In the genomic region with DNA sequence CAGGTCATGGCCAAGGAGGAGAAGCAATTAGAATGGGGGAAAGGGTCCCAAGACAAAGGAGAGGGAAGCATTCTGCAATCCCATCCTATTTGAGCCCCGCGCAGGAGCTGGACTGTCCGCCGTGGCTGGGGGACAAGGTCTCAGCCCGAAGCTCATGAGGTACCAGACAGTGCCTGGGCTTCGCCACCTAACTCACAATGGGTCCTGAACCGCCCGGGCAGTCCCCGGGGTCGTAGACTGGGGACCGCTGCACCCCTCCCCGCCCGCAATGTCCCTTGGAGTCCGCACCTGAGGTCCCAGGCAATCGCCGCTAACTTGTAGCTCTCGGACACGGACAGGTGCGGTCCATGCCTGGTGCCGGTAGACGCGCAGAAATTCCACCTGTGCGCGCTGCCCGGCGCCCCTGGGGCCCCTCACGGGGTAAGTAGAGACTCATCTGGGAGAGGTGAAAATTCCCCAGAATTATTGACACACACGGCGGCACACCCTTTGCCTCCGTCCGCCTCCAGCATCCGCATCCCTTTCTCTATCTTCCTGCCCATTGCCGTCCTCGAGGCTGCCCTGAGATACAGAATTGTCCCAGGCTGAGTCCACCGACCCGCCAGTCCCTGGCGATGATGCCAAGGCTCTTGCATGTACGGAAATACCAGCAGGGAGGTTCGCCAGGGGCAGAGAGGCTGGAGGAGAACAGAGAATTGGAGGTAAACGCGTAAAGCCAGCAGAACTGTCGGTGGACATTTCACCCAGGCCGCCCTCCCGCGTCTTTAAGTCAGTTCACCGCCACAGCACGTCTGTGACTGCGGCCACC, we compare ENCODE assay signal across 9 cellular contexts. TPM values are rescaled to one million over a fixed set of nuclear protein-coding genes. Genes with fewer than 3 reads are reported as not detected.
DNase-seq lines count a peak whose midpoint lies in the region; TF ChIP-seq lines count a peak whose summit lies in the region.
"Had no signal": no experiment of that assay in that cellular context is flagged by ENCODE, and none has a peak within 500 bp of the region (broad histone marks: within the 10 kb centered on the region; RNA-seq: fewer than 3 reads in every experiment).

No MANE protein-coding gene starts in this region.

- TF ChIP-seq POLR2A in thyroid gland (IDR thresholded peaks at IDR 0.05) = no peak

- peak overlapping the region; percentile 3 to 25 (median 11) for H3K4me3 ChIP-seq in thyroid gland (replicated peaks in 1 of 3)

- H3K27me3 ChIP-seq in thyroid gland = peaks cover 2% of the 10 kb centered on the region

- TF ChIP-seq CTCF in thyroid gland (IDR thresholded peaks at IDR 0.05) = no peak

- 1 to 2% methylated on average over 38 to 45 of the region's 48 CpGs for WGBS in thyroid gland, 2 donors

- H3K27ac ChIP-seq in thyroid gland = no peak overlapping the region

- intact Hi-C loops in thyroid gland (cut with DNase I) = no loop called here

- H3K9me3 ChIP-seq in thyroid gland = no peaks in the 10 kb centered on the region

- peaks cover 16 to 27% of the 10 kb centered on the region in 2 donors for H3K4me1 ChIP-seq in thyroid gland

- H3K36me3 ChIP-seq in thyroid gland = no peaks in the 10 kb centered on the region

- DNase-seq in M059J (ENCODE audit: low read depth) (peak; percentile 60), ecto neural progenitor cell (ENCODE audit: low spot score) (peak; percentile 48), left kidney (ENCODE audit: low read depth, low spot score) (peak; percentile 49), thyroid gland (peak; percentile 11), hippocampal formation (lab: John Stamatoyannopoulos, UW) (no peak), NCI-H2227 (lab: John Stamatoyannopoulos, UW; ENCODE audit: unreplicated experiment) (no peak)
- DNase-seq in activated CD4-positive, CD25-positive, alpha-beta regulatory T cell treated with anti-CD3 and anti-CD28 coated beads, Interleukin-2, amount 50 U/mL, for 72 hours = no peak
- DNase-seq: MV-4-11 had no signal

RNA-seq across cellular contexts. Expression of a gene that starts 1.7 kb away (rescaled TPM):
- total RNA-seq in M059J (2014; rRNA removed; shearing (Covaris generic)) = 1.1 and 2.8 TPM in 2 replicates
- total RNA-seq in thyroid gland = not detected
- total RNA-seq: T-helper 1 cell treated with Interleukin-12 subunit alpha and Interleukin-12 subunit beta and Interleukin-4 antibody, amounts not matched to agents 30 ng/mL and 1 ng/mL, for 36 hours had no signal

Comparison
In these comparisons a context has a peak if more than half of its experiments do, and no peak if none do; other contexts are left out.
1. DNase-seq: peak in M059J (single experiment), ecto neural progenitor cell (single experiment), left kidney (single experiment) and thyroid gland (2 of 2); none in hippocampal formation (0 of 2), NCI-H2227 (single experiment) and activated CD4-positive, CD25-positive, alpha-beta regulatory T cell treated with anti-CD3 and anti-CD28 coated beads, Interleukin-2, amount 50 U/mL, for 72 hours (single experiment).